17 cellular contexts compared by ENCODE assay signal in the genomic region with DNA sequence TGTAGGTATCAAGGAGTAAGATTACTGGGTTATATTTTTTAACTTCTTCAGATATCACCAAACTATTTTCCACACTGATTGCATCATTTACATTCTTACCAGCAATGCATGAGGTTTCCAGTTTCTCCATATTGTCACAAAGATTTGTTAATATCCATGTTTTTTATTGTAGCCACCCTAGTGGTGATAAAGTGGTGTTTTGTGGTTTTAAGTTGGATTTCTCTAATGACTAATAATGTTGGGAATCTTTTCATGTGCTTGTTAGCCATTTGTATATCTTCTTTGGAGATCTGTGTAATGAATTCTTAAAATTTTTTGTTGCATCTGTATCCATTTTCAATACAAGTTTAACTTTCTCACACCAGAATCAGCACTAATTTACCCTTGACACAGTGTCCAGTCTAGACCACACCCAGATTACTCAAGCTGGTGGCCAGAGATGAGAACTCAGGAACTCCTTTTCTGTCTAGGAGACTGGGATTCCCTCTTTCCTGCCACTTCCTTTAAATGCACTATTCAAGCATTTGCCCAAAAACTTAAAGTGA.
DNase-seq lines count a peak whose midpoint lies in the region; ATAC-seq and TF ChIP-seq lines count a peak whose summit lies in the region.
"Had no signal": no experiment of that assay in that cellular context is flagged by ENCODE, and none has a peak within 500 bp of the region (broad histone marks: within the 10 kb centered on the region; RNA-seq: fewer than 3 reads in every experiment).

No MANE protein-coding gene starts in this region.

- H3K4me3 ChIP-seq in fibroblast of pulmonary artery (replicated peaks; ENCODE audit: low read depth, low read length) (no peak overlapping the region), skeletal muscle cell (ENCODE audit: low read depth, low read length) (no peak overlapping the region)
- H3K4me3 ChIP-seq: cardiac muscle cell, HAP-1 had no signal

- no peak for ATAC-seq in HG03135 (IDR thresholded peaks at IDR 0.05; ENCODE audit: unreplicated experiment)

- DNase-seq in GM04504 (ENCODE audit: low read depth) = peak; percentile 42
- peak; percentile 4 for DNase-seq in T1000 (lab: John Stamatoyannopoulos, UW)
- DNase-seq in fibroblast of pulmonary artery (ENCODE audit: low read depth) = peak; percentile 46
- DNase-seq in skeletal muscle cell (ENCODE audit: low read depth) = peak; percentile 14
- no peak for DNase-seq in medulla oblongata (ENCODE audit: extremely low spot score)
- no peak for DNase-seq in foreskin melanocyte
- no peak for DNase-seq in SHP77 treated with DMSO at 0.1 percent for 48 hours (lab: John Stamatoyannopoulos, UW)
- DNase-seq: activated CD4-positive, CD25-positive, alpha-beta regulatory T cell; activated naive CD4-positive, alpha-beta T cell; CD4-positive, CD25-positive, alpha-beta regulatory T cell; NCI-H1694 treated with DMSO at 0.1 percent for 48 hours; NCI-H524; posterior cingulate gyrus; stimulated activated CD4-positive, alpha-beta T cell treated with anti-CD3 and anti-CD28 coated beads, Interleukin-15, amount 100 ng/mL, for 24 hours had no signal

- TF ChIP-seq CTCF in fibroblast of pulmonary artery (IDR thresholded peaks at IDR 0.05; ENCODE audit: low read length, missing control alignments) = no peak

Comparison
In these comparisons a context has a peak if more than half of its experiments do, and no peak if none do; other contexts are left out.
1. DNase-seq: peak in GM04504 (single experiment), T1000 (single experiment), fibroblast of pulmonary artery (single experiment) and skeletal muscle cell (single experiment); none in medulla oblongata (single experiment), foreskin melanocyte (single experiment) and SHP77 treated with DMSO at 0.1 percent for 48 hours (single experiment).